Comparison of ENCODE assay signal across 29 cellular contexts in the genomic region with DNA sequence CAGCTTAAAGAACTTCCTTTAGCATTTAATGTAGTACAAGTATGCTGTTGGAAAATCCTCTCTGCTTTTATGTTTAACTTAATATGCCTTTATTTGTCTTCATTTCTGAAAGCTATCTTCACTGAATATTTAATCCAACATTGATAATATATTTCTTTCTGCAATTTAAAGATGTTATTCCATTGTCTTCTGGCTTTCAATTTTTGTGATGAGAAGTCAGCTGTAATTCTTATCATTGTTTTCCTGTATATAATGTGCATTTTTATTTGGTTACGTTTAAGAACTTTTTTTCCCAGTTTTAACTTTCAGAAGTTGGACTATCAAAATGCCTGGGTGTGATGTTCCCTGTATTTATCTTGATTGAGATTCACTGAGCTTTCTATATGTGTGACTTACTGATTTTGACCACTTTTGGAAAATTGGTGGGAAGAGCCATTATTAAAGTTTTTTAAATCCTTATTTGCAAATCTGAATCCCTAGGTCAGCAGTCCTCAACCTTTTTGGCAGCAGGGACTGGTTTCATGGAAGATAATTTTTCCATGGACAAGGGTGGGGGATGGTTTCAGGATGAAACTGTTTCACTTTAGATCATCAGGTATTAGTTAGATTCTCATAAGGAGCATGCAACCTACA.
"Had no signal": no experiment of that assay in that cellular context is flagged by ENCODE, and none has a peak within 500 bp of the region (broad histone marks: within the 10 kb centered on the region; RNA-seq: fewer than 3 reads in every experiment).

No MANE protein-coding gene starts in this region.

- H3K27ac Mint-ChIP-seq: naive thymus-derived CD8-positive, alpha-beta T cell; nephron; stimulated activated memory B cell treated with anti-CD40 and anti-IgM and Interleukin-4, amounts not matched to agents 10 μg/mL and 1 μg/mL and 100 μg/mL, for 72 hours had no signal

- H3K27me3 ChIP-seq: hepatocyte, pancreas, tibial artery, upper lobe of right lung had no signal

- H3K4me2 ChIP-seq: hepatocyte, smooth muscle cell had no signal

- FAIRE-seq: keratinocyte, pancreas, urothelium cell line had no signal

- H3K4me3 ChIP-seq: hepatocyte, left lung, lower lobe of right lung, pancreas, prostate gland, smooth muscle cell, stomach, thoracic aorta, tibial artery, upper lobe of right lung had no signal

- DNase-seq: left colon; left lung; lower lobe of right lung; mammary epithelial cell; mesenchymal stem cell; naive thymus-derived CD8-positive, alpha-beta T cell; nucleus accumbens; pancreas; posterior cingulate gyrus; retina; right cardiac atrium; stimulated activated CD4-positive, alpha-beta T cell treated with anti-CD3 and anti-CD28 coated beads, Interleukin-1b, Interleukin-23, amount 100 ng/mL, for 48 hours; stimulated activated CD4-positive, alpha-beta T cell treated with anti-CD3 and anti-CD28 coated beads, Interleukin-2, amount 100 ng/mL, for 48 hours; stimulated activated CD4-positive, alpha-beta T cell treated with anti-CD3 and anti-CD28 coated beads, Interleukin-4, amount 100 ng/mL, for 4 hours; stimulated activated CD8-positive, alpha-beta memory T cell treated with anti-CD3 and anti-CD28 coated beads, Interleukin-4, amount 100 ng/mL, for 48 hours; stimulated activated naive CD8-positive, alpha-beta T cell treated with anti-CD3 and anti-CD28 coated beads, Interleukin-15, Interleukin-2, amounts not matched to agents 100 U/mL and 50 U/mL, for 24 hours; stomach; tibial artery; trophoblast cell; upper lobe of right lung had no signal

- H3K4me1 ChIP-seq: left lung, pancreas, prostate gland had no signal

- H3K36me3 Mint-ChIP-seq: stimulated activated memory B cell treated with anti-CD40 and anti-IgM and Interleukin-4, amounts not matched to agents 10 μg/mL and 1 μg/mL and 100 μg/mL, for 72 hours had no signal

- H3K27ac ChIP-seq: hepatocyte, left lung, lower lobe of right lung, pancreas, prostate gland, stomach, thoracic aorta, tibial artery, upper lobe of right lung had no signal

- H3K9me3 ChIP-seq: pancreas, prostate gland, upper lobe of right lung had no signal

- ATAC-seq: left colon; left lung; lower lobe of right lung; naive thymus-derived CD8-positive, alpha-beta T cell; pancreas; right cardiac atrium; stimulated activated memory B cell treated with anti-CD40 and anti-IgM and Interleukin-4, amounts not matched to agents 10 μg/mL and 1 μg/mL and 100 μg/mL, for 72 hours; stimulated activated naive CD8-positive, alpha-beta T cell treated with anti-CD3 and anti-CD28 coated beads, Interleukin-15, Interleukin-2, amounts not matched to agents 100 U/mL and 50 U/mL, for 24 hours; upper lobe of right lung had no signal

- H3K4me3 Mint-ChIP-seq: naive thymus-derived CD8-positive, alpha-beta T cell; nephron; neural crest cell; stimulated activated memory B cell treated with anti-CD40 and anti-IgM and Interleukin-4, amounts not matched to agents 10 μg/mL and 1 μg/mL and 100 μg/mL, for 72 hours had no signal

- H3K36me3 ChIP-seq: lower lobe of right lung, prostate gland had no signal
